Comparison of ENCODE assay signal across 8 cellular contexts in the genomic region with DNA sequence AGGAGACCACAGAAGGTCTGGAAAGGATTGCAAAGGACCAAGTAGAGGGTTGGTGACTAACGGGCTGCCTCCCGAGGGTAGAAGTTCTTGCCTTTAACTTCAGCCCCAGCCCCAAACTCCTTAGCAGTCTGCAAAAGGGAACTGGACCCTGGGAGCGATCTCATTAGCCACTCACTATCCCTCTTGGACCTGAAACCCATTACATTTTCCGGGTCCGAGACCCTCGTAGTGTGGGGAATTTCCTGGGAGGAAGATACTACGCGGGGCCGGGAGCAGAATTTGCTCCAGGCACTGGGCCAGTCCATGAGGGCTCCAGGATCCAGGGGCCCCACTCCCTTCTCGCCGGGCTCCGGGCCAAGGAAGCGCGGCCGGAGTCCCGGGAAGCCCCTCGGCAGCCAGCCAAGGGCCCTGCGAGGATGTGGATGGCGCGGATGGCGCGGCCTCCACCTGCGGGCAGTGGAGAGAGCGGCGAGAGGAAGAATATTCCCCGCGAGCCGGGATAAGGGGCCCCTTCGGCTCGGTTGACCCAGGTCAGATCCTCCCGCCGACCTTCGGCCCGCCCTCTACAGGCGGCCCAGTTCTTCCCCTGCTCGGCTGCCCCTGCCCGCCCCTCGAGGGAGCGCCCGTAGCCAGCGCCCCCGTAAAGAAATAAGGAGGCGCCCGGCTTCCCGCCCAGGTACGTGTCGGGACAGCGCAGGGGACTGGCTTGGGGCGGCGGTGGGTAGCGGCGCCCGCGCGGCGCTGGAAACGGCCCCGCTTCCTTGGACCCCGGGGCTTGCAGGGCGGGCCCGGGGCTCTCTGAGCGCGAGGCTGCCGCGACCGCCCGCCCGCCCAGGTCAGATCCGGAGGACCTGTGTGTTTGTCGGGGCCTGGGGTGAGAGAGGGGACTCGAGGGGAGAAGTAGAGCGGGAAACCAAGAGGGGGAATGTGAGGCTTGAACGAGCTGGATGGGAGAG. TPM values are rescaled to one million over a fixed set of nuclear protein-coding genes. Genes with fewer than 3 reads are reported as not detected.
DNase-seq lines count a peak whose midpoint lies in the region; ATAC-seq and TF ChIP-seq lines count a peak whose summit lies in the region.
"Had no signal": no experiment of that assay in that cellular context is flagged by ENCODE, and none has a peak within 500 bp of the region (broad histone marks: within the 10 kb centered on the region; RNA-seq: fewer than 3 reads in every experiment).

A gene with protein sequence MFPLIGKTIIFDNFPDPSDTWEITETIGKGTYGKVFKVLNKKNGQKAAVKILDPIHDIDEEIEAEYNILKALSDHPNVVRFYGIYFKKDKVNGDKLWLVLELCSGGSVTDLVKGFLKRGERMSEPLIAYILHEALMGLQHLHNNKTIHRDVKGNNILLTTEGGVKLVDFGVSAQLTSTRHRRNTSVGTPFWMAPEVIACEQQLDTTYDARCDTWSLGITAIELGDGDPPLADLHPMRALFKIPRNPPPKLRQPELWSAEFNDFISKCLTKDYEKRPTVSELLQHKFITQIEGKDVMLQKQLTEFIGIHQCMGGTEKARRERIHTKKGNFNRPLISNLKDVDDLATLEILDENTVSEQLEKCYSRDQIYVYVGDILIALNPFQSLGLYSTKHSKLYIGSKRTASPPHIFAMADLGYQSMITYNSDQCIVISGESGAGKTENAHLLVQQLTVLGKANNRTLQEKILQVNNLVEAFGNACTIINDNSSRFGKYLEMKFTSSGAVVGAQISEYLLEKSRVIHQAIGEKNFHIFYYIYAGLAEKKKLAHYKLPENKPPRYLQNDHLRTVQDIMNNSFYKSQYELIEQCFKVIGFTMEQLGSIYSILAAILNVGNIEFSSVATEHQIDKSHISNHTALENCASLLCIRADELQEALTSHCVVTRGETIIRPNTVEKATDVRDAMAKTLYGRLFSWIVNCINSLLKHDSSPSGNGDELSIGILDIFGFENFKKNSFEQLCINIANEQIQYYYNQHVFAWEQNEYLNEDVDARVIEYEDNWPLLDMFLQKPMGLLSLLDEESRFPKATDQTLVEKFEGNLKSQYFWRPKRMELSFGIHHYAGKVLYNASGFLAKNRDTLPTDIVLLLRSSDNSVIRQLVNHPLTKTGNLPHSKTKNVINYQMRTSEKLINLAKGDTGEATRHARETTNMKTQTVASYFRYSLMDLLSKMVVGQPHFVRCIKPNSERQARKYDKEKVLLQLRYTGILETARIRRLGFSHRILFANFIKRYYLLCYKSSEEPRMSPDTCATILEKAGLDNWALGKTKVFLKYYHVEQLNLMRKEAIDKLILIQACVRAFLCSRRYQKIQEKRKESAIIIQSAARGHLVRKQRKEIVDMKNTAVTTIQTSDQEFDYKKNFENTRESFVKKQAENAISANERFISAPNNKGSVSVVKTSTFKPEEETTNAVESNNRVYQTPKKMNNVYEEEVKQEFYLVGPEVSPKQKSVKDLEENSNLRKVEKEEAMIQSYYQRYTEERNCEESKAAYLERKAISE (N-terminal part only) (plus strand): TSS at position 577 of the 956 bp plus-strand sequence. CDS start 17,882 bp downstream, outside the sequence.

- H4K5ac ChIP-seq in H9 (ENCODE audit: insufficient read length, low read depth, low read length), result no peak within 1 kb of the TSS

- H3T11ph ChIP-seq in H9 (ENCODE audit: low read length), result no peak within 1 kb of the TSS

- H3K4ac ChIP-seq in H9 (ENCODE audit: low read depth, low read length), result no peak within 1 kb of the TSS

- no peaks in the 10 kb centered on the region; a peak in 1 of 7 replicates for H3K36me3 Mint-ChIP-seq in H9 (ENCODE audit: insufficient read depth in 1 of 3, low read depth in 3 of 3)

- no peak within 1 kb of the TSS for H2BK20ac ChIP-seq in H9 (ENCODE audit: low read depth, low read length, poor library complexity, severe bottlenecking)

- no peak within 1 kb of the TSS for H2BK120ac ChIP-seq in H9 (ENCODE audit: low read depth, low read length, poor library complexity, severe bottlenecking)

- H4K91ac ChIP-seq in H9 (ENCODE audit: insufficient read length, low read depth, low read length), result no peak within 1 kb of the TSS

- H3K56ac ChIP-seq in H9 (ENCODE audit: insufficient read length, low read depth, low read length), result no peak within 1 kb of the TSS

- H3K4me1 Mint-ChIP-seq in H9, result peaks cover 13 to 15% of the 10 kb centered on the region in 2 experiments

- no peak within 1 kb of the TSS for H4K8ac ChIP-seq in H9 (replicated peaks; ENCODE audit: insufficient read length, low read depth, low read length)

- H3K4me3 ChIP-seq in RWPE2 (ENCODE audit: severe bottlenecking) (no peak within 1 kb of the TSS), iPS-18a (ENCODE audit: low read length) (peak within 1 kb of the TSS; percentile 84), smooth muscle cell (peak within 1 kb of the TSS; percentile 66), foreskin fibroblast (ENCODE audit: low read depth in 1 of 2, low read length in 2 of 2) (no peak within 1 kb of the TSS)
- H3K4me3 ChIP-seq: ovary had no signal

- H3K27me3 ChIP-seq in H9 (ENCODE audit: insufficient read depth, low read length) (no peaks in the 10 kb centered on the region), RWPE2 (ENCODE audit: insufficient read depth, poor library complexity, severe bottlenecking) (peaks cover 64% of the 10 kb centered on the region), iPS-18a (ENCODE audit: control insufficient read depth, insufficient read depth, low read length) (peaks cover 16% of the 10 kb centered on the region), smooth muscle cell (ENCODE audit: low read depth) (peaks cover 35% of the 10 kb centered on the region)
- H3K27me3 ChIP-seq: ovary had no signal

- H3K23ac ChIP-seq in H9 (ENCODE audit: insufficient read length, low read depth, low read length), result no peak within 1 kb of the TSS

- H3K4me2 ChIP-seq in H9 (ENCODE audit: insufficient read depth, insufficient read length, low read length) (peak within 1 kb of the TSS; percentile 89), smooth muscle cell (peak within 1 kb of the TSS; percentile 96)

- H3K18ac ChIP-seq in H9 (ENCODE audit: insufficient read length, low read depth, low read length), result peak within 1 kb of the TSS; percentile 87

- H3K27me3 Mint-ChIP-seq in H9 (ENCODE audit: low read depth), result peaks cover 15% of the 10 kb centered on the region

- H3K23me2 ChIP-seq in H9 (ENCODE audit: insufficient read length, low read depth, low read length, poor library complexity, severe bottlenecking), result peaks cover 16% of the 10 kb centered on the region

- H3K36me3 ChIP-seq in RWPE2 (ENCODE audit: low read depth), result no peaks in the 10 kb centered on the region
- no peaks in the 10 kb centered on the region for H3K36me3 ChIP-seq in iPS-18a (ENCODE audit: control insufficient read depth, low read depth, low read length)
- H3K36me3 ChIP-seq in smooth muscle cell (ENCODE audit: low read depth), result no peaks in the 10 kb centered on the region
- H3K36me3 ChIP-seq: ovary had no signal

- H3K4me1 ChIP-seq in H9 (ENCODE audit: insufficient read depth, low read length) (no peaks in the 10 kb centered on the region), RWPE2 (ENCODE audit: insufficient read depth, poor library complexity, severe bottlenecking) (no peaks in the 10 kb centered on the region), iPS-18a (ENCODE audit: control insufficient read depth, low read depth, low read length) (peaks cover 8% of the 10 kb centered on the region), smooth muscle cell (ENCODE audit: low read depth) (no peaks in the 10 kb centered on the region)

- TF ChIP-seq CTCF in H9 (conservative IDR thresholded peaks at IDR 0.05), result peak; percentile 56
- TF ChIP-seq CTCF in RWPE2 (IDR thresholded peaks at IDR 0.05; ENCODE audit: poor library complexity, severe bottlenecking), result no peak
- TF ChIP-seq CTCF in smooth muscle cell (IDR thresholded peaks at IDR 0.05; ENCODE audit: borderline replicate concordance, insufficient read depth, poor library complexity, severe bottlenecking), result no peak
- TF ChIP-seq CTCF in foreskin fibroblast (IDR thresholded peaks at IDR 0.05; ENCODE audit: low read depth, low read length), result no peak

- H3K9ac ChIP-seq in H9 (ENCODE audit: extremely low read depth, insufficient read length, low read length) (peak within 1 kb of the TSS; percentile 69), iPS-18a (ENCODE audit: low read length) (peak within 1 kb of the TSS; percentile 62), smooth muscle cell (ENCODE audit: low read depth) (no peak within 1 kb of the TSS)

- ATAC-seq in RWPE2 (ENCODE audit: low read depth), result peak; percentile 40

- H2AFZ ChIP-seq in H9 (ENCODE audit: low read length) (peak within 1 kb of the TSS; percentile 15), smooth muscle cell (ENCODE audit: low read depth) (peak within 1 kb of the TSS; percentile 95)

- no peaks in the 10 kb centered on the region for H3K9me3 ChIP-seq in H9 (ENCODE audit: control insufficient read depth, low read depth, low read length)
- H3K9me3 ChIP-seq in RWPE2 (ENCODE audit: severe bottlenecking), result no peaks in the 10 kb centered on the region
- H3K9me3 ChIP-seq in iPS-18a (ENCODE audit: control insufficient read depth, low read depth, low read length), result no peaks in the 10 kb centered on the region
- no peaks in the 10 kb centered on the region for H3K9me3 ChIP-seq in smooth muscle cell (replicated peaks; ENCODE audit: low read depth)

- H3K4me3 Mint-ChIP-seq in H9, result peak within 1 kb of the TSS; percentile 81 to 96

- H3K79me1 ChIP-seq in H9 (ENCODE audit: insufficient read depth, low read depth, low read length, poor library complexity, severe bottlenecking), result no peaks in the 10 kb centered on the region

- DNase-seq in H9 (peak; percentile 74), RWPE2 (ENCODE audit: low spot score) (no peak), smooth muscle cell (lab: John Stamatoyannopoulos, UW; ENCODE audit: unreplicated experiment) (no peak), foreskin fibroblast (no peak), hypothalamus (lab: John Stamatoyannopoulos, UW) (no peak)
- no peak for DNase-seq in stimulated activated CD4-positive, alpha-beta T cell treated with anti-CD3 and anti-CD28 coated beads, Interleukin-12 subunit alpha, Interleukin-12 subunit beta, amount 100 ng/mL, for 4 hours

- WGBS in H9 (ENCODE audit: extremely low coverage, insufficient read length, low lambda C conversion rate), result no CpG with 5 or more reads among the region's 73 CpGs
- 9% methylated on average over 36 of the region's 73 CpGs for WGBS in smooth muscle cell (ENCODE audit: low lambda C conversion rate)

- no peaks in the 10 kb centered on the region for H3F3A ChIP-seq in smooth muscle cell (ENCODE audit: low read depth)

- H2BK5ac ChIP-seq in H9 (ENCODE audit: insufficient read length, low read length), result no peak within 1 kb of the TSS

- peak within 1 kb of the TSS; percentile 69 for H2BK12ac ChIP-seq in H9 (ENCODE audit: insufficient read length, low read depth, low read length)

- no peak within 1 kb of the TSS for H2AK5ac ChIP-seq in H9 (ENCODE audit: insufficient read length, low read length)

- H3K27ac Mint-ChIP-seq in H9, result peak within 1 kb of the TSS in 2 of 3 experiments; percentile 18 to 88; a peak in 3 of 7 replicates

- H3K27ac ChIP-seq in H9 (ENCODE audit: insufficient read length, low read depth, low read length), result no peak within 1 kb of the TSS
- no peak within 1 kb of the TSS for H3K27ac ChIP-seq in RWPE2 (ENCODE audit: poor library complexity, severe bottlenecking)
- no peak within 1 kb of the TSS for H3K27ac ChIP-seq in iPS-18a (ENCODE audit: low read length)
- no peak within 1 kb of the TSS for H3K27ac ChIP-seq in smooth muscle cell (ENCODE audit: low read depth)
- H3K27ac ChIP-seq: ovary had no signal

- H3K9me3 Mint-ChIP-seq in H9, result no peaks in the 10 kb centered on the region

- no peak within 1 kb of the TSS for H2BK15ac ChIP-seq in H9 (ENCODE audit: low read depth, low read length)

- H3K79me2 ChIP-seq in H9 (ENCODE audit: insufficient read depth, low read length) (no peaks in the 10 kb centered on the region), smooth muscle cell (ENCODE audit: low read depth) (no peaks in the 10 kb centered on the region)

- H3K14ac ChIP-seq in H9 (ENCODE audit: insufficient read depth, low read length), result peak within 1 kb of the TSS; percentile 93; the same call in 1 of the 2 replicates

- H4K20me1 ChIP-seq in H9 (ENCODE audit: control insufficient read depth, insufficient read depth, insufficient read length) (no peaks in the 10 kb centered on the region), smooth muscle cell (ENCODE audit: low read depth) (no peaks in the 10 kb centered on the region)

RNA-seq across cellular contexts. Expression of the gene that starts here (rescaled TPM):
- total RNA-seq in H9 (2021) (4.3 and 4.9 TPM in 2 replicates), smooth muscle cell (not detected in 2 replicates)
- not detected in 2 replicates for polyA plus RNA-seq in smooth muscle cell

Comparison
In these comparisons a context has a peak if more than half of its experiments do, and no peak if none do; other contexts are left out.
1. H3K4me3 ChIP-seq: peak in iPS-18a (single experiment) and smooth muscle cell (single experiment); none in RWPE2 (single experiment) and foreskin fibroblast (0 of 2).